27 cellular contexts compared by ENCODE assay signal in the genomic region with DNA sequence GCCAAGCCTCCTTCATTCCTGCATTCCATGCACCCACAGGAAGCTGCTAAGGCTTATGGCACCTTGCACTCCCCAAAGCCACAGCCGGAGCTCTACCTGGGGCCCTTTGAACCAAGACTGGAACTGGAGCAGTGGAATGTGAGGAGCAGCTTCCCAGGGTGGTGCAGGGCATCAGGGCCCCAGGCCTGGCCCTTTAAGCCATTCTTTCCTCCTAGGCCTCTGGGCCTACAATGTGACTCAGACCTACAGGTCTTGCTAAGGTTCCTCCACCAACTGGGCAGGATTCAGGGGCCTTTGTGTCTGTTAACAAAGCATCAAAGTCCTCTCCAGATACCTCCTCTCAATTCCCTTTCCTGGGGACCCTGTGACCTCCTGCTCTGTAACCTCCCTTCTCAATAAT.
"Had no signal": no experiment of that assay in that cellular context is flagged by ENCODE, and none has a peak within 500 bp of the region (broad histone marks: within the 10 kb centered on the region; RNA-seq: fewer than 3 reads in every experiment).

No MANE protein-coding gene starts in this region.

- H3K27me3 ChIP-seq: ovary, right lobe of liver, thyroid gland, tibial nerve, upper lobe of left lung, vagina had no signal

- H3K27ac Mint-ChIP-seq: nephron; neural progenitor cell; progenitor cell of endocrine pancreas; stimulated activated effector memory CD8-positive, alpha-beta T cell treated with anti-CD3 and anti-CD28 coated beads, Interleukin-12 subunit alpha, Interleukin-12 subunit beta, amount 100 ng/mL, for 72 hours; stimulated activated naive B cell treated with anti-CD40 and anti-IgM and Interleukin-4, amounts not matched to agents 10 μg/mL and 1 μg/mL and 100 μg/mL, for 72 hours; stimulated activated naive CD8-positive, alpha-beta T cell treated with anti-CD3 and anti-CD28 coated beads, Interleukin-15, Interleukin-2, amounts not matched to agents 100 ng/mL and 50 ng/mL, for 24 hours had no signal

- H3K79me2 ChIP-seq: parathyroid adenoma had no signal

- H3K9me3 ChIP-seq: ovary, psoas muscle, right lobe of liver, sigmoid colon, stomach, thoracic aorta, thyroid gland, tibial nerve, upper lobe of left lung, vagina had no signal

- H3K9me3 Mint-ChIP-seq: nephron; neural progenitor cell; stimulated activated effector memory CD8-positive, alpha-beta T cell treated with anti-CD3 and anti-CD28 coated beads, Interleukin-12 subunit alpha, Interleukin-12 subunit beta, amount 100 ng/mL, for 72 hours; stimulated activated naive B cell treated with anti-CD40 and anti-IgM and Interleukin-4, amounts not matched to agents 10 μg/mL and 1 μg/mL and 100 μg/mL, for 72 hours; stimulated activated naive CD8-positive, alpha-beta T cell treated with anti-CD3 and anti-CD28 coated beads, Interleukin-15, Interleukin-2, amounts not matched to agents 100 ng/mL and 50 ng/mL, for 24 hours had no signal

- H2AFZ ChIP-seq: neural progenitor cell, parathyroid adenoma had no signal

- ATAC-seq: psoas muscle; right cardiac atrium; right lobe of liver; stimulated activated effector memory CD8-positive, alpha-beta T cell treated with anti-CD3 and anti-CD28 coated beads, Interleukin-12 subunit alpha, Interleukin-12 subunit beta, amount 100 ng/mL, for 72 hours; stimulated activated naive B cell treated with anti-CD40 and anti-IgM and Interleukin-4, amounts not matched to agents 10 μg/mL and 1 μg/mL and 100 μg/mL, for 72 hours had no signal

- H3K4me1 ChIP-seq: parathyroid adenoma, thyroid gland had no signal

- H3K9ac ChIP-seq: neural progenitor cell, parathyroid adenoma had no signal

- DNase-seq: occipital lobe; ovary; psoas muscle; right cardiac atrium; right lobe of liver; sigmoid colon; small intestine; stimulated activated CD4-positive, alpha-beta T cell treated with anti-CD3 and anti-CD28 coated beads, Interleukin-15, amount 100 ng/mL, for 24 hours; stimulated activated CD4-positive, alpha-beta T cell treated with anti-CD3 and anti-CD28 coated beads, Interleukin-2, amount 100 ng/mL, for 24 hours; stimulated activated CD4-positive, alpha-beta T cell treated with anti-CD3 and anti-CD28 coated beads, Interleukin-2, amount 100 ng/mL, for 48 hours; stimulated activated CD4-positive, alpha-beta T cell treated with anti-CD3 and anti-CD28 coated beads, Interleukin-4, amount 100 ng/mL, for 24 hours; stimulated activated naive B cell treated with anti-CD40 and anti-IgM and Interleukin-4, amounts not matched to agents 10 μg/mL and 1 μg/mL and 100 μg/mL, for 72 hours; stimulated activated naive CD4-positive, alpha-beta T cell treated with Interleukin-2 at 50 U/mL for 16 hours; stomach; thyroid gland; trophoblast cell; upper lobe of left lung had no signal

- H3K4me2 ChIP-seq: neural progenitor cell had no signal

- H3K27me3 Mint-ChIP-seq: stimulated activated naive B cell treated with anti-CD40 and anti-IgM and Interleukin-4, amounts not matched to agents 10 μg/mL and 1 μg/mL and 100 μg/mL, for 72 hours had no signal

- H3K4me3 ChIP-seq: neural progenitor cell, ovary, psoas muscle, right lobe of liver, sigmoid colon, stomach, thoracic aorta, thyroid gland, tibial nerve, upper lobe of left lung, vagina had no signal

- H3K4me3 Mint-ChIP-seq: nephron; neural progenitor cell; stimulated activated effector memory CD8-positive, alpha-beta T cell treated with anti-CD3 and anti-CD28 coated beads, Interleukin-12 subunit alpha, Interleukin-12 subunit beta, amount 100 ng/mL, for 72 hours; stimulated activated naive B cell treated with anti-CD40 and anti-IgM and Interleukin-4, amounts not matched to agents 10 μg/mL and 1 μg/mL and 100 μg/mL, for 72 hours; stimulated activated naive CD8-positive, alpha-beta T cell treated with anti-CD3 and anti-CD28 coated beads, Interleukin-15, Interleukin-2, amounts not matched to agents 100 ng/mL and 50 ng/mL, for 24 hours had no signal

- H3K36me3 Mint-ChIP-seq: neural progenitor cell had no signal

- FAIRE-seq: small intestine, urothelium cell line had no signal

- H3K36me3 ChIP-seq: neural progenitor cell, ovary, right lobe of liver, sigmoid colon, stomach, thoracic aorta, thyroid gland, tibial nerve, upper lobe of left lung, vagina had no signal

- H3K27ac ChIP-seq: neural progenitor cell, ovary, parathyroid adenoma, psoas muscle, right lobe of liver, sigmoid colon, stomach, thoracic aorta, thyroid gland, tibial nerve, upper lobe of left lung, vagina had no signal
